Comparison of ENCODE assay signal across 24 cellular contexts in genomic region chr19:30155529-30156200, GRCh38.
DNase-seq lines count a peak whose midpoint lies in the region; ATAC-seq, FAIRE-seq and TF ChIP-seq lines count a peak whose summit lies in the region.
"Had no signal": no experiment of that assay in that cellular context is flagged by ENCODE, and none has a peak within 500 bp of the region (broad histone marks: within the 10 kb centered on the region; RNA-seq: fewer than 3 reads in every experiment).

No MANE protein-coding gene starts in this region.

- no peak overlapping the region for H2AK5ac ChIP-seq in neuronal stem cell (ENCODE audit: low read depth, low read length)

- H3K18ac ChIP-seq in neuronal stem cell (ENCODE audit: low read length), result no peak overlapping the region

- H3K27me3 Mint-ChIP-seq in effector memory CD8-positive, alpha-beta T cell, result peaks cover 19 to 43% of the 10 kb centered on the region in 2 donors

- no peak overlapping the region for H3K14ac ChIP-seq in neuronal stem cell (ENCODE audit: low read length)

- H3K27ac ChIP-seq in HEK293 (ENCODE audit: extremely low read depth, low read depth, low read length) (no peak overlapping the region), neuronal stem cell (replicated peaks; ENCODE audit: low read length) (no peak overlapping the region)
- H3K27ac ChIP-seq: C4-2B had no signal

- ATAC-seq in HG03520 (IDR thresholded peaks at IDR 0.05; ENCODE audit: unreplicated experiment), result no peak
- ATAC-seq in effector memory CD8-positive, alpha-beta T cell (replicated peaks), result no peak
- ATAC-seq: CD8-positive, alpha-beta T cell; T-cell had no signal

- no peak for FAIRE-seq in GM12891 (lab: Jason Lieb, UNC)
- FAIRE-seq: G401.6, H54, HTR-8/SVneo, RCC 7860 had no signal

- no peaks in the 10 kb centered on the region for H3K9me3 Mint-ChIP-seq in effector memory CD8-positive, alpha-beta T cell
- H3K9me3 Mint-ChIP-seq: CD8-positive, alpha-beta T cell; T-cell had no signal

- H3K4me3 Mint-ChIP-seq in effector memory CD8-positive, alpha-beta T cell, result no peak overlapping the region
- H3K4me3 Mint-ChIP-seq: CD8-positive, alpha-beta T cell; T-cell had no signal

- TF ChIP-seq CTCF in HEK293 (tag by site-specific recombination; IDR thresholded peaks at IDR 0.05), result no peak

- H3K4ac ChIP-seq in neuronal stem cell (ENCODE audit: low read length), result no peak overlapping the region

- H2BK15ac ChIP-seq in neuronal stem cell (ENCODE audit: low read length), result no peak overlapping the region

- no peak overlapping the region for H3K27ac Mint-ChIP-seq in effector memory CD8-positive, alpha-beta T cell
- H3K27ac Mint-ChIP-seq: CD8-positive, alpha-beta T cell; T-cell had no signal

- no peak overlapping the region for H3K9ac ChIP-seq in neuronal stem cell (ENCODE audit: low read depth, low read length, poor library complexity)

- no peak overlapping the region for H3K4me2 ChIP-seq in neuronal stem cell (ENCODE audit: insufficient read depth, low read length, poor library complexity, severe bottlenecking)

- H2BK5ac ChIP-seq in neuronal stem cell (ENCODE audit: low read length), result peak overlapping the region; percentile 35

- no peak overlapping the region for H2BK120ac ChIP-seq in neuronal stem cell (ENCODE audit: low read depth, low read length)

- CTCF ChIA-PET in HEK293 (lab: Yijun Ruan, JAX), result no interaction called here

- H3K4me1 ChIP-seq in HEK293 (ENCODE audit: control insufficient read depth, insufficient read depth, low read length) (peaks cover 5% of the 10 kb centered on the region; the same call in 1 of the 2 replicates), neuronal stem cell (ENCODE audit: control insufficient read depth in 2 of 2, insufficient read depth in 1 of 2, low read depth in 1 of 2, low read length in 2 of 2) (no peaks in the 10 kb centered on the region)
- H3K4me1 ChIP-seq: Caco-2 had no signal

- no peak overlapping the region for H2AFZ ChIP-seq in neuronal stem cell (ENCODE audit: low read length)

- H3K27me3 ChIP-seq in neuronal stem cell (ENCODE audit: control insufficient read depth in 3 of 3, insufficient read depth in 3 of 3, low read depth in 1 of 3, low read length in 3 of 3), result peaks cover 0 to 23% (median 0%) of the 10 kb centered on the region in 3 experiments

- TF ChIP-seq POLR2A in GM12891 (IDR thresholded peaks at IDR 0.05; ENCODE audit: low read depth, low read length), result no peak

- no CpG with 5 or more reads among the region's 19 CpGs for WGBS in neuronal stem cell (ENCODE audit: extremely low coverage in 2 of 2, insufficient read length in 2 of 2, insufficient replicate concordance in 1 of 2), 2 donors

- H3K79me1 ChIP-seq in neuronal stem cell (ENCODE audit: low read depth, low read length), result no peaks in the 10 kb centered on the region

- H3K36me3 Mint-ChIP-seq in effector memory CD8-positive, alpha-beta T cell (ENCODE audit: insufficient read depth), result no peaks in the 10 kb centered on the region
- H3K36me3 Mint-ChIP-seq: CD8-positive, alpha-beta T cell; T-cell had no signal

- H3K36me3 ChIP-seq in HEK293 (ENCODE audit: control insufficient read depth in 2 of 2, insufficient read depth in 1 of 2, low read length in 2 of 2) (no peaks in the 10 kb centered on the region), neuronal stem cell (replicated peaks in 1 of 2; ENCODE audit: control insufficient read depth in 2 of 2, insufficient read depth in 2 of 2, low read length in 2 of 2) (no peaks in the 10 kb centered on the region)

- H3K9me3 ChIP-seq in HEK293 (ENCODE audit: control insufficient read depth, insufficient read depth, low read depth, low read length), result no peaks in the 10 kb centered on the region
- no peaks in the 10 kb centered on the region for H3K9me3 ChIP-seq in neuronal stem cell (replicated peaks in 1 of 2; ENCODE audit: control insufficient read depth in 2 of 2, insufficient read depth in 1 of 2, low read depth in 1 of 2, low read length in 2 of 2)
- H3K9me3 ChIP-seq: Caco-2 had no signal

- POLR2A ChIA-PET in HEK293 (lab: Yijun Ruan, JAX), result no interaction called here

- DNase-seq in GM12891 (ENCODE audit: insufficient read length, low spot score) (no peak), SK-N-DZ (ENCODE audit: low spot score) (peak; percentile 47), neuronal stem cell (ENCODE audit: low spot score) (no peak), H4 (ENCODE audit: low spot score) (no peak)
- no peak for DNase-seq in effector memory CD8-positive, alpha-beta T cell
- DNase-seq: Caco-2; CD8-positive, alpha-beta T cell; KG1; MM.1S; NCI-H1092 treated with DMSO at 0.1 percent for 48 hours; NCI-H1436; NCI-H187; NCI-H2081 treated with DMSO at 0.1 percent for 48 hours; NCI-H446; NCI-H524 treated with DMSO at 0.1 percent for 48 hours; NCI-H774; T-cell had no signal

- H3K4me1 Mint-ChIP-seq in effector memory CD8-positive, alpha-beta T cell (ENCODE audit: low read depth in 2 of 2), result no peaks in the 10 kb centered on the region
- H3K4me1 Mint-ChIP-seq: T-cell had no signal

- H3K4me3 ChIP-seq in HEK293 (ENCODE audit: low read depth, low read length) (no peak overlapping the region), neuronal stem cell (ENCODE audit: low read length in 2 of 2) (no peak overlapping the region)

- no peak overlapping the region for H4K91ac ChIP-seq in neuronal stem cell (ENCODE audit: low read depth, low read length, poor library complexity)

- no peak overlapping the region for H3K23ac ChIP-seq in neuronal stem cell (ENCODE audit: low read depth, low read length, poor library complexity)

- H2BK12ac ChIP-seq in neuronal stem cell (ENCODE audit: low read length), result no peak overlapping the region

- no peak overlapping the region for H4K8ac ChIP-seq in neuronal stem cell (ENCODE audit: low read depth, low read length)

TF ChIP-seq in GM12891, 5 proteins besides CTCF, POLR2A, EP300 and RAD21:
- TF ChIP-seq SPI1 (IDR thresholded peaks at IDR 0.05; ENCODE audit: low read depth, low read length) (peak; percentile 45), POU2F2 (IDR thresholded peaks at IDR 0.05; ENCODE audit: low read depth, low read length) (no peak), TAF1 (IDR thresholded peaks at IDR 0.05; ENCODE audit: low read depth, low read length) (no peak), POLR2AphosphoS5 (IDR thresholded peaks at IDR 0.05; ENCODE audit: low read depth, low read length) (no peak), PAX5 (IDR thresholded peaks at IDR 0.05; ENCODE audit: insufficient read depth, low read length, severe bottlenecking) (no peak)

TF ChIP-seq in HEK293, 187 proteins besides CTCF, POLR2A, EP300 and RAD21:
- TF ChIP-seq SCRT2 (tag by site-specific recombination; IDR thresholded peaks at IDR 0.05) (no peak), ZNF175 (tag by site-specific recombination; IDR thresholded peaks at IDR 0.05) (no peak), ZNF670 (tag by site-specific recombination; IDR thresholded peaks at IDR 0.05; ENCODE audit: low read depth) (no peak), AEBP2 (tag by site-specific recombination; IDR thresholded peaks at IDR 0.05; ENCODE audit: borderline replicate concordance) (no peak), ZIC2 (tag by site-specific recombination; IDR thresholded peaks at IDR 0.05) (peak; percentile 53; the same call in 1 of the 2 replicates), KLF7 (tag by site-specific recombination; IDR thresholded peaks at IDR 0.05; ENCODE audit: borderline replicate concordance) (no peak)
TF ChIP-seq in HEK293: peak in this region for 1.
